In the genomic region with DNA sequence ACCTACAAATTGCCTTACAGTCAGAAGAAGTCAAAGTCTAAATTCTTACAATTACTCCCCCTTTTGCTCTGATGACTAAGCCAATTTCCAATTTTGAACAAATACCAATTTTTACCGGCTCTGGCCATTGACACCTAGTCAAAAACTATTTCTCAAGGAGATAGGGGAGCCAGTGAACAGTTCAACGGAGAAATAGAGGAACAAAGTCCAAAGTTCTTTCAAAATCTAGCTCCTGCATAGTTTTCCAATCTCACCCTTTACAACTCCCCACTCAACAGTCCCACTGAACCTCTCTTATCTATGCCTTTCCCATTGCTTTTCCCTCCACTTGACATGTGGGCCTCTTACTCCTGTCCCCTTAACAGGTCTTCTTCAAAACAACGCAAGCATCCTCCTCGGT, we compare ENCODE assay signal across 23 cellular contexts.
DNase-seq lines count a peak whose midpoint lies in the region; ATAC-seq and TF ChIP-seq lines count a peak whose summit lies in the region.
"Had no signal": no experiment of that assay in that cellular context is flagged by ENCODE, and none has a peak within 500 bp of the region (broad histone marks: within the 10 kb centered on the region; RNA-seq: fewer than 3 reads in every experiment).

No MANE protein-coding gene starts in this region.

- no peak overlapping the region for H2AFZ ChIP-seq in GM23338
- H2AFZ ChIP-seq in GM23248, result no peak overlapping the region

- H3K9me3 ChIP-seq in right lobe of liver (no peaks in the 10 kb centered on the region), GM23248 (ENCODE audit: low read depth) (no peaks in the 10 kb centered on the region)
- H3K9me3 ChIP-seq: A549; BE2C; BLaER1 treated with 17β-estradiol and CSF1 and Interleukin-3, amounts not matched to agents 10 nM and 100 nM had no signal

- H3K4me3 ChIP-seq in GM23338, result no peak overlapping the region
- no peak overlapping the region for H3K4me3 ChIP-seq in right lobe of liver
- no peak overlapping the region for H3K4me3 ChIP-seq in GM23248
- H3K4me3 ChIP-seq: A549; BLaER1 treated with 17β-estradiol and CSF1 and Interleukin-3, amounts not matched to agents 10 nM and 100 nM had no signal

- H3K27ac ChIP-seq in GM23338 (ENCODE audit: low read depth) (no peak overlapping the region), caudate nucleus (ENCODE audit: low read depth, low read length) (peak overlapping the region; percentile 20), right lobe of liver (peak overlapping the region in 1 of 3 donors; percentile 19), GM23248 (no peak overlapping the region)
- H3K27ac ChIP-seq: BLaER1 treated with 17β-estradiol and CSF1 and Interleukin-3, amounts not matched to agents 10 nM and 100 nM had no signal

- DNase-seq in GM23338 (ENCODE audit: low spot score) (no peak), caudate nucleus (lab: John Stamatoyannopoulos, UW) (no peak), left lobe of liver (ENCODE audit: low spot score) (no peak), right lobe of liver (no peak), GM23248 (no peak)
- no peak for DNase-seq in activated CD4-positive, CD25-positive, alpha-beta regulatory T cell treated with anti-CD3 and anti-CD28 coated beads, Interleukin-2, amount 50 U/mL, for 72 hours
- DNase-seq in activated CD8-positive, alpha-beta memory T cell treated with anti-CD3 and anti-CD28 coated beads, Interleukin-2, amount 50 U/mL, for 4 hours, result no peak
- DNase-seq: 8988T; ACHN; AML-193; BE2C; Calu3; CD4-positive, alpha-beta T cell; CD8-positive, alpha-beta memory T cell; DMS53; DMS79 treated with DMSO at 0.1 percent for 48 hours; GF-D8; H9 had no signal

- H3K9ac ChIP-seq in GM23248, result no peak overlapping the region
- H3K9ac ChIP-seq: BLaER1 treated with 17β-estradiol and CSF1 and Interleukin-3, amounts not matched to agents 10 nM and 100 nM had no signal

- no peaks in the 10 kb centered on the region for H3K9me3 Mint-ChIP-seq in GM23338
- H3K9me3 Mint-ChIP-seq: CD4-positive, alpha-beta T cell; H9 had no signal

- H3K9me2 ChIP-seq in GM23338 (ENCODE audit: insufficient read depth), result peaks cover 9% of the 10 kb centered on the region; the same call in 1 of the 2 replicates
- no peaks in the 10 kb centered on the region for H3K9me2 ChIP-seq in GM23248 (ENCODE audit: insufficient read depth)

- H3K4me1 ChIP-seq in GM23338 (ENCODE audit: insufficient read depth) (no peaks in the 10 kb centered on the region), right lobe of liver (peaks cover 0 to 18% (median 1%) of the 10 kb centered on the region in 4 donors), GM23248 (ENCODE audit: insufficient read depth) (no peaks in the 10 kb centered on the region)

- TF ChIP-seq CTCF in GM23338 (conservative IDR thresholded peaks at IDR 0.05; ENCODE audit: low read depth in 2 of 2) (no peak), right lobe of liver (IDR thresholded peaks at IDR 0.05) (no peak)

- intact Hi-C loops in right lobe of liver (cut with DNase I), result no loop called here

- no peak for ATAC-seq in GM23338
- peak; percentile 59 for ATAC-seq in left lobe of liver
- ATAC-seq in right lobe of liver, result peak in 3 of 4 donors; percentile 31 to 68 (median 43)
- ATAC-seq in HG03354 (IDR thresholded peaks at IDR 0.05; ENCODE audit: poor library complexity, severe bottlenecking, unreplicated experiment), result no peak
- ATAC-seq: A549, HCT116 had no signal

- H3F3A ChIP-seq in GM23338 (replicated peaks; ENCODE audit: low read depth) (no peaks in the 10 kb centered on the region), GM23248 (ENCODE audit: insufficient read depth) (peaks cover 13% of the 10 kb centered on the region)

- H3K36me3 ChIP-seq in GM23338 (ENCODE audit: insufficient read depth), result no peaks in the 10 kb centered on the region
- H3K36me3 ChIP-seq in right lobe of liver, result no peaks in the 10 kb centered on the region
- no peaks in the 10 kb centered on the region for H3K36me3 ChIP-seq in GM23248 (ENCODE audit: low read depth)
- H3K36me3 ChIP-seq: BE2C; BLaER1 treated with 17β-estradiol and CSF1 and Interleukin-3, amounts not matched to agents 10 nM and 100 nM had no signal

- H3K4me2 ChIP-seq in GM23338 (no peak overlapping the region), GM23248 (ENCODE audit: unreplicated experiment) (no peak overlapping the region)
- H3K4me2 ChIP-seq: A549 had no signal

- H4K20me1 ChIP-seq in GM23338 (replicated peaks; ENCODE audit: insufficient read depth) (no peaks in the 10 kb centered on the region), GM23248 (ENCODE audit: insufficient read depth) (no peaks in the 10 kb centered on the region)

- H3K27me3 ChIP-seq in GM23338 (ENCODE audit: insufficient read depth), result no peaks in the 10 kb centered on the region
- no peaks in the 10 kb centered on the region for H3K27me3 ChIP-seq in right lobe of liver
- no peaks in the 10 kb centered on the region for H3K27me3 ChIP-seq in GM23248 (replicated peaks; ENCODE audit: insufficient read depth)
- H3K27me3 ChIP-seq: BE2C; BLaER1 treated with 17β-estradiol and CSF1 and Interleukin-3, amounts not matched to agents 10 nM and 100 nM had no signal

- no peaks in the 10 kb centered on the region for H3K27me3 Mint-ChIP-seq in GM23338 (ENCODE audit: insufficient read depth, low read depth, poor library complexity)
- H3K27me3 Mint-ChIP-seq: CD4-positive, alpha-beta T cell had no signal

- TF ChIP-seq POLR2A in right lobe of liver (IDR thresholded peaks at IDR 0.05), result no peak

- H3K79me2 ChIP-seq in GM23338 (replicated peaks; ENCODE audit: insufficient read depth), result peaks cover 18% of the 10 kb centered on the region
- no peaks in the 10 kb centered on the region for H3K79me2 ChIP-seq in GM23248 (ENCODE audit: insufficient read depth)

- H3K27ac Mint-ChIP-seq in GM23338, result peak overlapping the region; percentile 12; the same call in 1 of the 2 replicates
- H3K27ac Mint-ChIP-seq: CD4-positive, alpha-beta T cell had no signal

- in situ Hi-C loops in GM23248 (cut with MboI), result no loop called here

- WGBS in right lobe of liver (ENCODE audit: insufficient coverage, low coverage, low lambda C conversion rate, missing lambda C conversion rate), result 52% methylated on average over 4 of the region's 4 CpGs
- 74 to 82% methylated on average over 4 of the region's 4 CpGs for WGBS in GM23248 (ENCODE audit: low coverage in 1 of 2, low lambda C conversion rate in 2 of 2, missing lambda C conversion rate in 2 of 2), 2 experiments

- H3K36me3 Mint-ChIP-seq in GM23338 (ENCODE audit: low read depth), result no peaks in the 10 kb centered on the region
- H3K36me3 Mint-ChIP-seq: CD14-positive monocyte; CD8-positive, alpha-beta memory T cell had no signal

- no peak overlapping the region for H3K4me3 Mint-ChIP-seq in GM23338
- H3K4me3 Mint-ChIP-seq: CD14-positive monocyte; CD4-positive, alpha-beta T cell; CD8-positive, alpha-beta memory T cell; H9 had no signal

- peaks cover 15% of the 10 kb centered on the region; the same call in 2 of the 3 replicates for H3K4me1 Mint-ChIP-seq in GM23338
- H3K4me1 Mint-ChIP-seq: CD8-positive, alpha-beta memory T cell; H9 had no signal

TF ChIP-seq in GM23338, 12 proteins besides CTCF, POLR2A, EP300 and RAD21 (continues in another document):
- TF ChIP-seq, protein P1, sequence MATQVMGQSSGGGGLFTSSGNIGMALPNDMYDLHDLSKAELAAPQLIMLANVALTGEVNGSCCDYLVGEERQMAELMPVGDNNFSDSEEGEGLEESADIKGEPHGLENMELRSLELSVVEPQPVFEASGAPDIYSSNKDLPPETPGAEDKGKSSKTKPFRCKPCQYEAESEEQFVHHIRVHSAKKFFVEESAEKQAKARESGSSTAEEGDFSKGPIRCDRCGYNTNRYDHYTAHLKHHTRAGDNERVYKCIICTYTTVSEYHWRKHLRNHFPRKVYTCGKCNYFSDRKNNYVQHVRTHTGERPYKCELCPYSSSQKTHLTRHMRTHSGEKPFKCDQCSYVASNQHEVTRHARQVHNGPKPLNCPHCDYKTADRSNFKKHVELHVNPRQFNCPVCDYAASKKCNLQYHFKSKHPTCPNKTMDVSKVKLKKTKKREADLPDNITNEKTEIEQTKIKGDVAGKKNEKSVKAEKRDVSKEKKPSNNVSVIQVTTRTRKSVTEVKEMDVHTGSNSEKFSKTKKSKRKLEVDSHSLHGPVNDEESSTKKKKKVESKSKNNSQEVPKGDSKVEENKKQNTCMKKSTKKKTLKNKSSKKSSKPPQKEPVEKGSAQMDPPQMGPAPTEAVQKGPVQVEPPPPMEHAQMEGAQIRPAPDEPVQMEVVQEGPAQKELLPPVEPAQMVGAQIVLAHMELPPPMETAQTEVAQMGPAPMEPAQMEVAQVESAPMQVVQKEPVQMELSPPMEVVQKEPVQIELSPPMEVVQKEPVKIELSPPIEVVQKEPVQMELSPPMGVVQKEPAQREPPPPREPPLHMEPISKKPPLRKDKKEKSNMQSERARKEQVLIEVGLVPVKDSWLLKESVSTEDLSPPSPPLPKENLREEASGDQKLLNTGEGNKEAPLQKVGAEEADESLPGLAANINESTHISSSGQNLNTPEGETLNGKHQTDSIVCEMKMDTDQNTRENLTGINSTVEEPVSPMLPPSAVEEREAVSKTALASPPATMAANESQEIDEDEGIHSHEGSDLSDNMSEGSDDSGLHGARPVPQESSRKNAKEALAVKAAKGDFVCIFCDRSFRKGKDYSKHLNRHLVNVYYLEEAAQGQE (IDR thresholded peaks at IDR 0.05; ENCODE audit: unreplicated experiment), result no peak
- TF ChIP-seq ZNF331 (CRISPR knock-in tag; IDR thresholded peaks at IDR 0.05; ENCODE audit: low read depth) (no peak), EZH2phosphoT487 (IDR thresholded peaks at IDR 0.05; ENCODE audit: unreplicated experiment) (no peak), JUNB (IDR thresholded peaks at IDR 0.05; ENCODE audit: unreplicated experiment) (no peak)

Comparison
In these comparisons a context has a peak if more than half of its experiments do, and no peak if none do; other contexts are left out.
1. ATAC-seq: peak in left lobe of liver (single experiment) and right lobe of liver (3 of 4); none in GM23338 (single experiment) and HG03354 (single experiment).